Comparison of ENCODE assay signal across 9 cellular contexts in genomic region chr3:11944052-11944673, GRCh38.
DNase-seq lines count a peak whose midpoint lies in the region; ATAC-seq, FAIRE-seq and TF ChIP-seq lines count a peak whose summit lies in the region.
"Had no signal": no experiment of that assay in that cellular context is flagged by ENCODE, and none has a peak within 500 bp of the region (broad histone marks: within the 10 kb centered on the region; RNA-seq: fewer than 3 reads in every experiment).

No MANE protein-coding gene starts in this region.

- POLR2A ChIA-PET in K562 (lab: Yijun Ruan, JAX): no interaction called here

- TF ChIP-seq RAD21 in K562 (CRISPR knock-in tag; conservative IDR thresholded peaks at IDR 0.05 in 1 of 2, IDR thresholded peaks at IDR 0.05 in 1 of 2): peak in 1 of 2 experiments; percentile 58; a peak in 3 of 4 replicates

- peak; percentile 74 to 82 (median 82) for TF ChIP-seq CTCF in K562 (IDR thresholded peaks at IDR 0.05 in 2 of 3, conservative IDR thresholded peaks at IDR 0.05 in 1 of 3; ENCODE audit: insufficient read depth in 2 of 3, low read depth in 1 of 3, low read length in 3 of 3)

- H3K4me1 Mint-ChIP-seq in activated T-helper 2 cell treated with anti-CD3 and anti-CD28 coated beads, Interferon-gamma antibody, Interleukin-2, Interleukin-4, amounts not matched to agents 10 μg/mL and 5 μg/mL and 100 μg/mL, durations not matched to agents 14 hours and 24 hours and 36 hours (ENCODE audit: low read depth): no peaks in the 10 kb centered on the region
- H3K4me1 Mint-ChIP-seq in activated T-helper 1 cell treated with anti-CD3 and anti-CD28 coated beads, Interleukin-12 subunit alpha, Interleukin-12 subunit beta, Interleukin-2, Interleukin-4 antibody, amounts not matched to agents 30 ng/mL and 10 ng/mL and 1 ng/mL, durations not matched to agents 14 hours and 24 hours and 36 hours (ENCODE audit: low read depth): no peaks in the 10 kb centered on the region
- H3K4me1 Mint-ChIP-seq: naive B cell had no signal

- H3K4me3 Mint-ChIP-seq in activated T-helper 2 cell treated with anti-CD3 and anti-CD28 coated beads, Interferon-gamma antibody, Interleukin-2, Interleukin-4, amounts not matched to agents 10 μg/mL and 5 μg/mL and 100 μg/mL, durations not matched to agents 14 hours and 24 hours and 36 hours (ENCODE audit: low read depth): no peak overlapping the region
- H3K4me3 Mint-ChIP-seq in activated T-helper 1 cell treated with anti-CD3 and anti-CD28 coated beads, Interleukin-12 subunit alpha, Interleukin-12 subunit beta, Interleukin-2, Interleukin-4 antibody, amounts not matched to agents 30 ng/mL and 10 ng/mL and 1 ng/mL, durations not matched to agents 14 hours and 24 hours and 36 hours: no peak overlapping the region
- H3K4me3 Mint-ChIP-seq: naive B cell had no signal

- no peaks in the 10 kb centered on the region for H3K79me2 ChIP-seq in K562 (ENCODE audit: control insufficient read depth, insufficient read depth, low read length)

- H3K4me2 ChIP-seq in K562 (ENCODE audit: insufficient read depth, low read length): no peak overlapping the region

- H3K4me1 ChIP-seq in K562 (replicated peaks in 1 of 2; ENCODE audit: control insufficient read depth in 2 of 2, insufficient read depth in 2 of 2, low read length in 2 of 2): no peaks in the 10 kb centered on the region

- no peaks in the 10 kb centered on the region for H3K27me3 Mint-ChIP-seq in activated T-helper 2 cell treated with anti-CD3 and anti-CD28 coated beads, Interferon-gamma antibody, Interleukin-2, Interleukin-4, amounts not matched to agents 10 μg/mL and 5 μg/mL and 100 μg/mL, durations not matched to agents 14 hours and 24 hours and 36 hours (ENCODE audit: low read depth)
- no peaks in the 10 kb centered on the region for H3K27me3 Mint-ChIP-seq in activated T-helper 1 cell treated with anti-CD3 and anti-CD28 coated beads, Interleukin-12 subunit alpha, Interleukin-12 subunit beta, Interleukin-2, Interleukin-4 antibody, amounts not matched to agents 30 ng/mL and 10 ng/mL and 1 ng/mL, durations not matched to agents 14 hours and 24 hours and 36 hours (ENCODE audit: insufficient read depth)

- H3K9me3 ChIP-seq in K562 (replicated peaks; ENCODE audit: control insufficient read depth, insufficient read depth, low read depth, low read length): peaks cover 2% of the 10 kb centered on the region; the same call in 1 of the 2 replicates

- in situ Hi-C loops in K562 (cut with MboI): no loop called here

- CTCF ChIA-PET in K562 (lab: Yijun Ruan, JAX; ENCODE audit: low intra/inter-chr PET ratio): no interaction called here

- no peaks in the 10 kb centered on the region for H3K9me1 ChIP-seq in K562 (ENCODE audit: control insufficient read depth, insufficient read depth, low read length)

- no peak overlapping the region for H3K9ac ChIP-seq in K562 (ENCODE audit: insufficient read depth in 1 of 2, low read depth in 2 of 2, low read length in 2 of 2)

- WGBS in K562 (ENCODE audit: insufficient coverage, low coverage, missing lambda C conversion rate): under 1% methylated on average over 7 of the region's 7 CpGs

- FAIRE-seq in K562 (lab: Jason Lieb, UNC): peak; percentile 83

- TF ChIP-seq POLR2A in K562 (conservative IDR thresholded peaks at IDR 0.05): no peak

- intact Hi-C loops in K562 (cut with micrococcal nuclease): loop anchor here (5.0 kb wide), 1 partner anchor 103 kb away; no protein-coding TSS in a partner anchor
- intact Hi-C loops in activated T-helper 2 cell treated with anti-CD3 and anti-CD28 coated beads, Interferon-gamma antibody, Interleukin-2, Interleukin-4, amounts not matched to agents 10 μg/mL and 5 μg/mL and 100 μg/mL, durations not matched to agents 14 hours and 24 hours and 36 hours (cut with micrococcal nuclease): no loop called here
- intact Hi-C loops in activated T-helper 1 cell treated with anti-CD3 and anti-CD28 coated beads, Interleukin-12 subunit alpha, Interleukin-12 subunit beta, Interleukin-2, Interleukin-4 antibody, amounts not matched to agents 30 ng/mL and 10 ng/mL and 1 ng/mL, durations not matched to agents 14 hours and 24 hours and 36 hours (cut with micrococcal nuclease): no loop called here

- H3K36me3 Mint-ChIP-seq in activated T-helper 2 cell treated with anti-CD3 and anti-CD28 coated beads, Interferon-gamma antibody, Interleukin-2, Interleukin-4, amounts not matched to agents 10 μg/mL and 5 μg/mL and 100 μg/mL, durations not matched to agents 14 hours and 24 hours and 36 hours (ENCODE audit: low read depth): no peaks in the 10 kb centered on the region
- no peaks in the 10 kb centered on the region for H3K36me3 Mint-ChIP-seq in activated T-helper 1 cell treated with anti-CD3 and anti-CD28 coated beads, Interleukin-12 subunit alpha, Interleukin-12 subunit beta, Interleukin-2, Interleukin-4 antibody, amounts not matched to agents 30 ng/mL and 10 ng/mL and 1 ng/mL, durations not matched to agents 14 hours and 24 hours and 36 hours (ENCODE audit: low read depth)
- H3K36me3 Mint-ChIP-seq: naive B cell had no signal

- H3K4me3 ChIP-seq in K562: no peak overlapping the region

- no peaks in the 10 kb centered on the region for H3K9me3 Mint-ChIP-seq in activated T-helper 2 cell treated with anti-CD3 and anti-CD28 coated beads, Interferon-gamma antibody, Interleukin-2, Interleukin-4, amounts not matched to agents 10 μg/mL and 5 μg/mL and 100 μg/mL, durations not matched to agents 14 hours and 24 hours and 36 hours
- no peaks in the 10 kb centered on the region for H3K9me3 Mint-ChIP-seq in activated T-helper 1 cell treated with anti-CD3 and anti-CD28 coated beads, Interleukin-12 subunit alpha, Interleukin-12 subunit beta, Interleukin-2, Interleukin-4 antibody, amounts not matched to agents 30 ng/mL and 10 ng/mL and 1 ng/mL, durations not matched to agents 14 hours and 24 hours and 36 hours

- peaks cover 5 to 12% of the 10 kb centered on the region in 2 experiments; a peak in 2 of 5 replicates for H3K27me3 ChIP-seq in K562 (ENCODE audit: control insufficient read depth in 2 of 2, insufficient read depth in 2 of 2, low read length in 2 of 2)

- no peak overlapping the region for H2AFZ ChIP-seq in K562 (ENCODE audit: low read depth, low read length)

- DNase-seq in EL (peak; percentile 24), LoVo (ENCODE audit: low spot score) (peak; percentile 26), K562 (ENCODE audit: extremely low read depth in 1 of 4, low spot score in 3 of 4) (peak; percentile 47 to 69 (median 54)), left lobe of liver (ENCODE audit: low spot score) (no peak), OCI-M2 (lab: John Stamatoyannopoulos, UW; ENCODE audit: unreplicated experiment) (no peak)
- no peak for DNase-seq in activated T-helper 2 cell treated with anti-CD3 and anti-CD28 coated beads, Interferon-gamma antibody, Interleukin-2, Interleukin-4, amounts not matched to agents 10 μg/mL and 5 μg/mL and 100 μg/mL, durations not matched to agents 14 hours and 24 hours and 36 hours (ENCODE audit: low spot score)
- no peak for DNase-seq in activated T-helper 1 cell treated with anti-CD3 and anti-CD28 coated beads, Interleukin-12 subunit alpha, Interleukin-12 subunit beta, Interleukin-2, Interleukin-4 antibody, amounts not matched to agents 30 ng/mL and 10 ng/mL and 1 ng/mL, durations not matched to agents 14 hours and 24 hours and 36 hours (ENCODE audit: low spot score)
- DNase-seq: naive B cell had no signal

- H4K20me1 ChIP-seq in K562 (replicated peaks; ENCODE audit: control insufficient read depth, insufficient read depth, low read length): no peaks in the 10 kb centered on the region

- no TSS peak for BruUV-seq in K562 (replicated peaks; lab: Mats Ljungman, UMichigan)

- no peak overlapping the region for H3K27ac Mint-ChIP-seq in activated T-helper 2 cell treated with anti-CD3 and anti-CD28 coated beads, Interferon-gamma antibody, Interleukin-2, Interleukin-4, amounts not matched to agents 10 μg/mL and 5 μg/mL and 100 μg/mL, durations not matched to agents 14 hours and 24 hours and 36 hours
- no peak overlapping the region for H3K27ac Mint-ChIP-seq in activated T-helper 1 cell treated with anti-CD3 and anti-CD28 coated beads, Interleukin-12 subunit alpha, Interleukin-12 subunit beta, Interleukin-2, Interleukin-4 antibody, amounts not matched to agents 30 ng/mL and 10 ng/mL and 1 ng/mL, durations not matched to agents 14 hours and 24 hours and 36 hours
- H3K27ac Mint-ChIP-seq: naive B cell had no signal

- TF ChIP-seq EP300 in K562 (IDR thresholded peaks at IDR 0.05; ENCODE audit: low read length): no peak

- H3K27ac ChIP-seq in K562 (ENCODE audit: extremely low read depth, low read depth, low read length): no peak overlapping the region; the same call in 2 of the 3 replicates

- no peaks in the 10 kb centered on the region for H3K36me3 ChIP-seq in K562 (ENCODE audit: control insufficient read depth, insufficient read depth, low read length)

- ATAC-seq in K562 (peak; percentile 88), left lobe of liver (peak; percentile 97), HG02870 (IDR thresholded peaks at IDR 0.05; ENCODE audit: unreplicated experiment) (no peak)

TF ChIP-seq in K562, 482 proteins besides CTCF, POLR2A, EP300 and RAD21:
- TF ChIP-seq SMC3 (conservative IDR thresholded peaks at IDR 0.05; ENCODE audit: insufficient read depth, low read depth, low read length) (0 out of 2 replicates have a peak, but pooled peaks have one; percentile 10), SPI1 (IDR thresholded peaks at IDR 0.05; ENCODE audit: borderline replicate concordance, low read depth, low read length) (peak; percentile 61; the same call in 1 of the 2 replicates), FOXA1 (IDR thresholded peaks at IDR 0.05; ENCODE audit: borderline replicate concordance) (no peak)

Comparison
In these comparisons a context has a peak if more than half of its experiments do, and no peak if none do; other contexts are left out.
1. DNase-seq: peak in EL (single experiment), LoVo (single experiment) and K562 (4 of 4); none in left lobe of liver (single experiment), activated T-helper 2 cell treated with anti-CD3 and anti-CD28 coated beads, Interferon-gamma antibody, Interleukin-2, Interleukin-4, amounts not matched to agents 10 μg/mL and 5 μg/mL and 100 μg/mL, durations not matched to agents 14 hours and 24 hours and 36 hours (single experiment), OCI-M2 (single experiment) and activated T-helper 1 cell treated with anti-CD3 and anti-CD28 coated beads, Interleukin-12 subunit alpha, Interleukin-12 subunit beta, Interleukin-2, Interleukin-4 antibody, amounts not matched to agents 30 ng/mL and 10 ng/mL and 1 ng/mL, durations not matched to agents 14 hours and 24 hours and 36 hours (single experiment).